17 cellular contexts compared by ENCODE assay signal in the genomic region with DNA sequence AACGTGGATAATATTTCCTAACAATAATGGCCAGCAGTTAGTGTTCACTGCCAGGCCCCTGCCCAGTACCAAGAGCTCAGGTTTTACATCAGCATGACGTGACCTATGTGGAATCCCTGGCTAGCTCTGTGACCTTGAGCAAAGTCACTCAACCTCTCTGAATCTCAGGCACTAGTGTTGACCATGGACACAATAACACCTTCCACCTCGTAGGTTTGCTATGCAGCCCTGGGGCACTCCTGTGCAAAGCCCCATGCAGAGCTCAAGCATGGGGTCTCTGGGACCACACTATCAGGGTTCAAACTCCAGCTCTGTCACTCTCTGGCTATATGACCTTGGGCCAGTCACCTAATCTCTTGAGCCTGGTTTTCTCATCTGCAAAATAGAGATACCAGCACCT. TPM values are rescaled to one million over a fixed set of nuclear protein-coding genes. Genes with fewer than 3 reads are reported as not detected.
"Had no signal": no experiment of that assay in that cellular context is flagged by ENCODE, and none has a peak within 500 bp of the region (broad histone marks: within the 10 kb centered on the region; RNA-seq: fewer than 3 reads in every experiment).

No MANE protein-coding gene starts in this region.

- H3K9me3 ChIP-seq: neutrophil, testis, upper lobe of right lung had no signal

- H3K4me2 ChIP-seq: smooth muscle cell had no signal

- H3K27ac ChIP-seq: neutrophil, testis, upper lobe of right lung, vagina had no signal

- H3K4me3 Mint-ChIP-seq: naive thymus-derived CD4-positive, alpha-beta T cell; nephron progenitor cell; stimulated activated effector memory CD8-positive, alpha-beta T cell treated with anti-CD3 and anti-CD28 coated beads, Interleukin-12 subunit alpha, Interleukin-12 subunit beta, amount 100 ng/mL, for 72 hours had no signal

- H3K36me3 Mint-ChIP-seq: stimulated activated effector memory CD8-positive, alpha-beta T cell treated with anti-CD3 and anti-CD28 coated beads, Interleukin-12 subunit alpha, Interleukin-12 subunit beta, amount 100 ng/mL, for 72 hours had no signal

- H3K4me1 ChIP-seq: testis, upper lobe of right lung, vagina had no signal

- H3K36me3 ChIP-seq: neutrophil, upper lobe of right lung, vagina had no signal

- ATAC-seq: naive thymus-derived CD4-positive, alpha-beta T cell; right cardiac atrium; stimulated activated effector memory CD8-positive, alpha-beta T cell treated with anti-CD3 and anti-CD28 coated beads, Interleukin-12 subunit alpha, Interleukin-12 subunit beta, amount 100 ng/mL, for 72 hours; stimulated activated naive CD8-positive, alpha-beta T cell treated with anti-CD3 and anti-CD28 coated beads, Interleukin-15, Interleukin-2, amounts not matched to agents 100 U/mL and 50 U/mL, for 24 hours; upper lobe of right lung had no signal

- H3K27me3 ChIP-seq: testis, tibial nerve, upper lobe of right lung, vagina had no signal

- H3K27ac Mint-ChIP-seq: naive thymus-derived CD4-positive, alpha-beta T cell; nephron progenitor cell; stimulated activated effector memory CD8-positive, alpha-beta T cell treated with anti-CD3 and anti-CD28 coated beads, Interleukin-12 subunit alpha, Interleukin-12 subunit beta, amount 100 ng/mL, for 72 hours had no signal

- H3K4me1 Mint-ChIP-seq: naive thymus-derived CD4-positive, alpha-beta T cell; stimulated activated effector memory CD8-positive, alpha-beta T cell treated with anti-CD3 and anti-CD28 coated beads, Interleukin-12 subunit alpha, Interleukin-12 subunit beta, amount 100 ng/mL, for 72 hours had no signal

- H3K4me3 ChIP-seq: smooth muscle cell, testis, tibial nerve, upper lobe of right lung, vagina had no signal

- DNase-seq: erythroblast; foreskin melanocyte; mesendoderm; naive thymus-derived CD4-positive, alpha-beta T cell; right cardiac atrium; stimulated activated CD4-positive, alpha-beta T cell treated with anti-CD3 and anti-CD28 coated beads, Interleukin-4, amount 100 ng/mL, for 1 hour; stimulated activated CD8-positive, alpha-beta memory T cell treated with anti-CD3 and anti-CD28 coated beads, Interleukin-4, amount 100 ng/mL, for 48 hours; stimulated activated naive CD8-positive, alpha-beta T cell treated with anti-CD3 and anti-CD28 coated beads, Interleukin-15, Interleukin-2, amounts not matched to agents 100 U/mL and 50 U/mL, for 24 hours; testis; upper lobe of right lung had no signal

RNA-seq across cellular contexts. Expression of gene MSX1, which starts 38.7 kb away (rescaled TPM):
- total RNA-seq: mononuclear cell; naive thymus-derived CD4-positive, alpha-beta T cell had no signal
- polyA plus RNA-seq: naive thymus-derived CD4-positive, alpha-beta T cell had no signal
